In genomic region chr9:109403766-109404320, GRCh38 we compare ENCODE assay signal across 1 cellular context.
TF ChIP-seq lines count a peak whose summit lies in the region.

No MANE protein-coding gene starts in this region.

TF ChIP-seq in IMR-90, 13 proteins besides CTCF, POLR2A, EP300 and RAD21 (continued from another document):
- no peak for TF ChIP-seq NFE2L2 (IDR thresholded peaks at IDR 0.05; ENCODE audit: low read depth, low read length)
- TF ChIP-seq RFX5 (IDR thresholded peaks at IDR 0.05; ENCODE audit: low read depth, low read length): no peak
